Comparison of ENCODE assay signal across 8 cellular contexts in the genomic region with DNA sequence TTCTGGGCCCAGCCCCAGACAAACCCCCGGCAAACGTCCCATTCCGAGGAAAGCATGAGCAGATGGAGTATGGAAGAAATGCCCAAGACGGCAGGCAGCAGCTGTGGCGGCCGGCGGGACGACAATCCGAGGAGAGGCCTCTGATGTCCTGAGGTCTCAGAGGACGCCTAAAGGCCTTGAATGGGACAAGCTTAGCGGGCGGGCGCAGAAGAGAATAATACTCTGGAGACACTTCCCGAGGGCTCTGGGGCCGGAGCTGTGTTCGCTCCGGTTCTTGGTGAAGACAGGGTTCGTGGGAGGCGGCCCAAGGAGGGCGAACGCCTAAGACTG. TPM values are rescaled to one million over a fixed set of nuclear protein-coding genes. Genes with fewer than 3 reads are reported as not detected.
DNase-seq lines count a peak whose midpoint lies in the region; FAIRE-seq and TF ChIP-seq lines count a peak whose summit lies in the region.

No MANE protein-coding gene starts in this region.

- H3K4me3 Mint-ChIP-seq in CD8-positive, alpha-beta memory T cell, result peak overlapping the region; percentile 91 to 97 (median 94)
- peak overlapping the region; percentile 98 for H3K4me3 Mint-ChIP-seq in endothelial cell (ENCODE audit: unreplicated experiment)

- no peaks in the 10 kb centered on the region for H3K9me3 ChIP-seq in CD8-positive, alpha-beta memory T cell (ENCODE audit: low read length)
- no peaks in the 10 kb centered on the region for H3K9me3 ChIP-seq in OCI-LY7 (ENCODE audit: low read length)
- H3K9me3 ChIP-seq in neutrophil, result no peaks in the 10 kb centered on the region

- FAIRE-seq in H54 (lab: Jason Lieb, UNC), result no peak
- FAIRE-seq in GM12891 (lab: Jason Lieb, UNC), result no peak

- intact Hi-C loops in OCI-LY7 (cut with micrococcal nuclease; ENCODE audit: unreplicated experiment), result loop anchor here (1.0 kb wide), 1 partner anchor 100 kb away; the partner anchor contains the start of gene MTMR14

- H2AFZ ChIP-seq in OCI-LY7 (ENCODE audit: low read length), result peak overlapping the region; percentile 27; the same call in 1 of the 2 replicates

- no peaks in the 10 kb centered on the region for H3K27me3 ChIP-seq in CD8-positive, alpha-beta memory T cell (ENCODE audit: insufficient read depth, low read length, poor library complexity, severe bottlenecking)
- no peaks in the 10 kb centered on the region for H3K27me3 ChIP-seq in neutrophil

- H3K4me1 ChIP-seq in CD8-positive, alpha-beta memory T cell (ENCODE audit: insufficient read depth, low read length), result peaks cover 24% of the 10 kb centered on the region
- H3K4me1 ChIP-seq in OCI-LY7 (ENCODE audit: insufficient read depth, low read length, poor library complexity, severe bottlenecking), result peaks cover 34% of the 10 kb centered on the region
- peaks cover 29% of the 10 kb centered on the region in 2 experiments for H3K4me1 ChIP-seq in neutrophil (ENCODE audit: control insufficient read depth in 1 of 2, insufficient read depth in 1 of 2, low read depth in 1 of 2, low read length in 1 of 2)

- peak overlapping the region; percentile 76 for H3K27ac ChIP-seq in CD8-positive, alpha-beta memory T cell (ENCODE audit: low read depth, low read length)
- peak overlapping the region; percentile 88 for H3K27ac ChIP-seq in OCI-LY7 (ENCODE audit: low read depth, low read length, poor library complexity, severe bottlenecking)
- peak overlapping the region; percentile 95 for H3K27ac ChIP-seq in neutrophil

- peak overlapping the region; percentile 77 for H3K4me2 ChIP-seq in OCI-LY7 (ENCODE audit: low read length)

- no peak for DNase-seq in CD8-positive, alpha-beta memory T cell
- DNase-seq in OCI-LY7 (ENCODE audit: low spot score) (no peak), endothelial cell (ENCODE audit: low spot score) (no peak), NCI-H748 (lab: John Stamatoyannopoulos, UW; ENCODE audit: unreplicated experiment) (no peak), H54 (ENCODE audit: insufficient read length, low spot score) (no peak), GM12891 (ENCODE audit: insufficient read length, low spot score) (no peak)
- DNase-seq in stimulated activated CD4-positive, alpha-beta T cell treated with anti-CD3 and anti-CD28 coated beads, Interleukin-4, amount 100 ng/mL, for 1 hour, result no peak

- peaks cover 0 to 2% (median 0%) of the 10 kb centered on the region in 5 donors for H3K9me3 Mint-ChIP-seq in CD8-positive, alpha-beta memory T cell
- H3K9me3 Mint-ChIP-seq in endothelial cell (ENCODE audit: unreplicated experiment), result no peaks in the 10 kb centered on the region

- TF ChIP-seq CTCF in OCI-LY7 (conservative IDR thresholded peaks at IDR 0.05; ENCODE audit: low read length) (no peak), endothelial cell (IDR thresholded peaks at IDR 0.05; ENCODE audit: unreplicated experiment) (no peak), neutrophil (IDR thresholded peaks at IDR 0.05) (no peak)

- CTCF ChIA-PET in CD8-positive, alpha-beta memory T cell (lab: Charles Lee), result interaction anchor here (0.9 to 2.2 kb wide), 5 partner anchors 17 to 60 kb away, joined by 3 to 8 read pairs (median 4); partner anchors contain the start of genes ARPC4 and TADA3
- CTCF ChIA-PET in OCI-LY7 (lab: Charles Lee; ENCODE audit: unreplicated experiment), result no interaction called here

- H3K4me3 ChIP-seq in CD8-positive, alpha-beta memory T cell (ENCODE audit: low read length), result peak overlapping the region; percentile 95
- H3K4me3 ChIP-seq in OCI-LY7 (ENCODE audit: low read depth, low read length, poor library complexity, severe bottlenecking) (peak overlapping the region; percentile 81), neutrophil (ENCODE audit: low read depth in 1 of 2, low read length in 1 of 2) (peak overlapping the region; percentile 81 to 84)

- peaks cover 19% of the 10 kb centered on the region for H3K79me2 ChIP-seq in OCI-LY7 (ENCODE audit: insufficient read depth, low read depth, low read length)

- peak overlapping the region; percentile 83 to 98 (median 92) for H3K27ac Mint-ChIP-seq in CD8-positive, alpha-beta memory T cell
- H3K27ac Mint-ChIP-seq in endothelial cell (ENCODE audit: unreplicated experiment), result peak overlapping the region; percentile 42

- no peaks in the 10 kb centered on the region for H4K20me1 ChIP-seq in OCI-LY7 (ENCODE audit: insufficient read depth, low read length)

- H3K36me3 Mint-ChIP-seq in CD8-positive, alpha-beta memory T cell, result peaks cover 0 to 81% (median 15%) of the 10 kb centered on the region in 3 donors
- peaks cover 39% of the 10 kb centered on the region for H3K36me3 Mint-ChIP-seq in endothelial cell (ENCODE audit: low read depth, unreplicated experiment)

- peaks cover 0 to 4% of the 10 kb centered on the region in 2 donors for H3K27me3 Mint-ChIP-seq in CD8-positive, alpha-beta memory T cell
- peaks cover 17% of the 10 kb centered on the region for H3K27me3 Mint-ChIP-seq in endothelial cell (ENCODE audit: unreplicated experiment)

- POLR2A ChIA-PET in CD8-positive, alpha-beta memory T cell (lab: Charles Lee), result interaction anchor here (0.8 to 2.5 kb wide), 4 partner anchors 17 to 353 kb away, joined by 3 to 23 read pairs (median 10); partner anchors contain the start of genes ARPC4, BRPF1 and TADA3
- POLR2A ChIA-PET in OCI-LY7 (lab: Charles Lee), result interaction anchor here (0.6 to 3.6 kb wide), 6 partner anchors 11 to 215 kb away, joined by 3 to 16 read pairs (median 4); partner anchors contain the start of genes ARPC4, BRPF1 and TADA3

- H3K36me3 ChIP-seq in CD8-positive, alpha-beta memory T cell (ENCODE audit: insufficient read depth, low read length), result peaks cover 31% of the 10 kb centered on the region
- H3K36me3 ChIP-seq in OCI-LY7 (ENCODE audit: insufficient read depth, low read length) (peaks cover 82% of the 10 kb centered on the region), neutrophil (peaks cover 54% of the 10 kb centered on the region)

- TF ChIP-seq POLR2A in H54 (IDR thresholded peaks at IDR 0.05; ENCODE audit: low read depth, low read length) (no peak), GM12891 (IDR thresholded peaks at IDR 0.05; ENCODE audit: low read depth, low read length) (no peak)

- BruUV-seq in OCI-LY7 (replicated peaks; lab: Mats Ljungman, UMichigan), result no TSS peak

- peaks cover 36 to 48% (median 40%) of the 10 kb centered on the region in 3 donors for H3K4me1 Mint-ChIP-seq in CD8-positive, alpha-beta memory T cell
- H3K4me1 Mint-ChIP-seq in endothelial cell (ENCODE audit: unreplicated experiment), result peaks cover 25% of the 10 kb centered on the region

- no peaks in the 10 kb centered on the region for H3K9me2 ChIP-seq in OCI-LY7 (ENCODE audit: insufficient read depth, low read length)

TF ChIP-seq in GM12891, 5 proteins besides CTCF, POLR2A, EP300 and RAD21:
- TF ChIP-seq PAX5 (IDR thresholded peaks at IDR 0.05; ENCODE audit: insufficient read depth, low read length, severe bottlenecking), result no peak
- no peak for TF ChIP-seq TAF1 (IDR thresholded peaks at IDR 0.05; ENCODE audit: low read depth, low read length)
- no peak for TF ChIP-seq POU2F2 (IDR thresholded peaks at IDR 0.05; ENCODE audit: low read depth, low read length)
- no peak for TF ChIP-seq POLR2AphosphoS5 (IDR thresholded peaks at IDR 0.05; ENCODE audit: low read depth, low read length)
- no peak for TF ChIP-seq SPI1 (IDR thresholded peaks at IDR 0.05; ENCODE audit: low read depth, low read length)

RNA-seq across cellular contexts. Expression of gene OGG1, which starts 0.5 kb away (rescaled TPM):
- total RNA-seq in CD8-positive, alpha-beta memory T cell, result 10 to 100 TPM; 30.5 to 32.1 TPM
- 25.8 TPM for polyA plus RNA-seq in CD8-positive, alpha-beta memory T cell
- total RNA-seq in OCI-LY7 (2014; rRNA removed; shearing (Covaris generic)), result 98.9 and 121 TPM in 2 replicates
- 119 and 120 TPM in 2 replicates for total RNA-seq in OCI-LY7 (2022)
- 22.2 TPM for total RNA-seq in endothelial cell (ENCODE audit: unreplicated experiment)
- polyA plus RNA-seq in GM12891 (2012; ENCODE audit: low read depth, missing spikeins), result 10.0 TPM

RNA-seq across cellular contexts. Expression of gene BRPF1, which starts 17.8 kb away (rescaled TPM):
- total RNA-seq in CD8-positive, alpha-beta memory T cell, result 10 to 100 TPM; 46.8 to 50.2 TPM
- polyA plus RNA-seq in CD8-positive, alpha-beta memory T cell, result 27.0 TPM
- 29.2 and 31.9 TPM in 2 replicates for total RNA-seq in OCI-LY7 (2014; rRNA removed; shearing (Covaris generic))
- 31.5 and 35.5 TPM in 2 replicates for total RNA-seq in OCI-LY7 (2022)
- 40.6 TPM for total RNA-seq in endothelial cell (ENCODE audit: unreplicated experiment)
- 11.0 TPM for polyA plus RNA-seq in GM12891 (2012; ENCODE audit: low read depth, missing spikeins)

RNA-seq across cellular contexts. Expression of gene CAMK1, which starts 20.4 kb away (rescaled TPM):
- 10 to 100 TPM; 27.0 to 27.4 TPM for total RNA-seq in CD8-positive, alpha-beta memory T cell
- 2.9 TPM for polyA plus RNA-seq in CD8-positive, alpha-beta memory T cell
- not detected in 2 replicates for total RNA-seq in OCI-LY7 (2014; rRNA removed; shearing (Covaris generic))
- total RNA-seq in OCI-LY7 (2022) (not detected in 2 replicates), endothelial cell (ENCODE audit: unreplicated experiment) (6.0 TPM)
- 0.53 TPM for polyA plus RNA-seq in GM12891 (2012; ENCODE audit: low read depth, missing spikeins)

RNA-seq across cellular contexts. Expression of gene TADA3, which starts 43.0 kb away (rescaled TPM):
- 10 to 100 TPM; 57.0 to 58.8 TPM for total RNA-seq in CD8-positive, alpha-beta memory T cell
- 64.4 TPM for polyA plus RNA-seq in CD8-positive, alpha-beta memory T cell
- total RNA-seq in OCI-LY7 (2014; rRNA removed; shearing (Covaris generic)), result 51.6 and 62.0 TPM in 2 replicates
- total RNA-seq in OCI-LY7 (2022), result 56.4 and 58.5 TPM in 2 replicates
- total RNA-seq in endothelial cell (ENCODE audit: unreplicated experiment), result 35.4 TPM
- polyA plus RNA-seq in GM12891 (2012; ENCODE audit: low read depth, missing spikeins), result 34.8 TPM

RNA-seq across cellular contexts. Expression of gene ARPC4, which starts 43.6 kb away (rescaled TPM):
- total RNA-seq in CD8-positive, alpha-beta memory T cell, result 100 to 1,000 TPM; 309 to 319 TPM
- 277 TPM for polyA plus RNA-seq in CD8-positive, alpha-beta memory T cell
- 89.8 and 99.5 TPM in 2 replicates for total RNA-seq in OCI-LY7 (2014; rRNA removed; shearing (Covaris generic))
- total RNA-seq in OCI-LY7 (2022) (93.5 and 118 TPM in 2 replicates), endothelial cell (ENCODE audit: unreplicated experiment) (203 TPM)
- 296 TPM for polyA plus RNA-seq in GM12891 (2012; ENCODE audit: low read depth, missing spikeins)
